In the genomic region with DNA sequence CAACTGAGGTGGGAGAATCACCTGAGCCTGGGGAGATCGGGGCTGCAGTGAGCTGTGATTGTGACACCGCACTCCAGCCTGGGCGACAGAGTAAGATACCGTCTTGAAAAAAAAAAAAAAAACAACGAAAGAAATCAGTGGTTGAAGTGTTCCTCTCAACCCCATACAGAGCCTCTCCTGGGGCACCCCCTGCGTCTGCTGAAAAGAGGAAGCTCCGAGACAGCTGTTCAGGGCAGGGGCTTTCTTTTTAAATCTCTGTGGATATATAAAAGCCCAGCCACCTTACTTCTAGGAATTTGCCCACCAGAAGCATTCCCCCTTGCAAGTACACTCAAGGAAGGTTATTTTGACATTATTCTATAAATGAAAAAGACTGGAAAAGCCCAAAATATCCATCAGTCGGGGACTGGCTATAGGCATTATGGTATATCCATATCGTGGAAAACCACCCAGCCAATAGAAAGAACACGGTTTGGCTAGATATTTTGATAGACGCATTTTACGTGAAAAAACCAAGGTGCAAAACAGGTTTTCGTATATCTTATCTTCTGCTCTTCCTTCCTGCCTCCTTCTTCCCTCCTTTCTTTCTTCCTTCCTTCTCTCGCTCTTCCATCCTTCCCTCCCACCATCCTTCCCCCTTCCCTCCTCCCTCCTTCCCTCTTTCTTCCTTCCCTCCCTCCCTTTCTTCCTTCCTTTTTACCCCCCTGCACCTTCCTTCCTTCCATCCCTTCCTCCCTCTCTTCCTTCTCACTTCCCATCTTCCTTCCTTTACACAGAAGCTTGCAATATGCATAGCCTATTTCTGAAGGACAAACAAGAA, we compare ENCODE assay signal across 2 cellular contexts.
TF ChIP-seq lines count a peak whose summit lies in the region.

No MANE protein-coding gene starts in this region.

TF ChIP-seq in GM12891, 5 proteins besides CTCF, POLR2A, EP300 and RAD21:
- TF ChIP-seq TAF1 (IDR thresholded peaks at IDR 0.05; ENCODE audit: low read depth, low read length) = peak; percentile 50; the same call in 1 of the 2 replicates
- no peak for TF ChIP-seq POLR2AphosphoS5 (IDR thresholded peaks at IDR 0.05; ENCODE audit: low read depth, low read length)
- peak; percentile 89 for TF ChIP-seq SPI1 (IDR thresholded peaks at IDR 0.05; ENCODE audit: low read depth, low read length)
- TF ChIP-seq POU2F2 (IDR thresholded peaks at IDR 0.05; ENCODE audit: low read depth, low read length) = no peak
- TF ChIP-seq PAX5 (IDR thresholded peaks at IDR 0.05; ENCODE audit: insufficient read depth, low read length, severe bottlenecking) = no peak

TF ChIP-seq in GM12878, 131 proteins besides CTCF, POLR2A, EP300 and RAD21 (continues in another document):
- no peak for TF ChIP-seq SIN3A (IDR thresholded peaks at IDR 0.05; ENCODE audit: low read depth, low read length)
- TF ChIP-seq RCOR1 (conservative IDR thresholded peaks at IDR 0.05; ENCODE audit: low read depth, low read length) = no peak
- TF ChIP-seq IKZF2 (IDR thresholded peaks at IDR 0.05) = peak; percentile 66 to 70
- TF ChIP-seq BHLHE40 (IDR thresholded peaks at IDR 0.05; ENCODE audit: borderline replicate concordance in 1 of 2, low read depth in 2 of 2, low read length in 1 of 2) = peak; percentile 28 to 39; a peak in 2 of 4 replicates
- no peak for TF ChIP-seq RBBP5 (conservative IDR thresholded peaks at IDR 0.05)
- no peak for TF ChIP-seq MXI1 (IDR thresholded peaks at IDR 0.05; ENCODE audit: low read depth, low read length)
- peak in 1 of 2 experiments; percentile 13; a peak in 1 of 4 replicates for TF ChIP-seq ETV6 (conservative IDR thresholded peaks at IDR 0.05 in 1 of 2, IDR thresholded peaks at IDR 0.05 in 1 of 2; ENCODE audit: borderline replicate concordance in 1 of 2, low read depth in 1 of 2)
- TF ChIP-seq FOXM1 (IDR thresholded peaks at IDR 0.05; ENCODE audit: low read depth, low read length) = peak; percentile 24; the same call in 1 of the 2 replicates
- peak; percentile 8; the same call in 1 of the 3 replicates for TF ChIP-seq POU2F2 (IDR thresholded peaks at IDR 0.05; ENCODE audit: borderline replicate concordance, low read depth, low read length)
- TF ChIP-seq ZNF217 (IDR thresholded peaks at IDR 0.05) = 0 out of 2 replicates have a peak, but pooled peaks have one; percentile 15
- TF ChIP-seq SIX5 (IDR thresholded peaks at IDR 0.05; ENCODE audit: low read depth, low read length, severe bottlenecking) = no peak
- no peak for TF ChIP-seq NFYA (IDR thresholded peaks at IDR 0.05; ENCODE audit: borderline replicate concordance, low read depth, low read length)
- TF ChIP-seq MEF2A (IDR thresholded peaks at IDR 0.05; ENCODE audit: insufficient read depth, low read depth, low read length) = peak; percentile 54; the same call in 1 of the 2 replicates
- TF ChIP-seq CBX3 (IDR thresholded peaks at IDR 0.05; ENCODE audit: borderline replicate concordance, low read depth) = no peak
- TF ChIP-seq NFIC (IDR thresholded peaks at IDR 0.05; ENCODE audit: low read depth, low read length) = peak; percentile 81
- TF ChIP-seq CBX5 (IDR thresholded peaks at IDR 0.05; ENCODE audit: low read depth) = peak; percentile 82; the same call in 1 of the 2 replicates
- peak; percentile 66 for TF ChIP-seq MEF2B (IDR thresholded peaks at IDR 0.05; ENCODE audit: partially characterized antibody, poor library complexity, severe bottlenecking)
- TF ChIP-seq, protein P1, sequence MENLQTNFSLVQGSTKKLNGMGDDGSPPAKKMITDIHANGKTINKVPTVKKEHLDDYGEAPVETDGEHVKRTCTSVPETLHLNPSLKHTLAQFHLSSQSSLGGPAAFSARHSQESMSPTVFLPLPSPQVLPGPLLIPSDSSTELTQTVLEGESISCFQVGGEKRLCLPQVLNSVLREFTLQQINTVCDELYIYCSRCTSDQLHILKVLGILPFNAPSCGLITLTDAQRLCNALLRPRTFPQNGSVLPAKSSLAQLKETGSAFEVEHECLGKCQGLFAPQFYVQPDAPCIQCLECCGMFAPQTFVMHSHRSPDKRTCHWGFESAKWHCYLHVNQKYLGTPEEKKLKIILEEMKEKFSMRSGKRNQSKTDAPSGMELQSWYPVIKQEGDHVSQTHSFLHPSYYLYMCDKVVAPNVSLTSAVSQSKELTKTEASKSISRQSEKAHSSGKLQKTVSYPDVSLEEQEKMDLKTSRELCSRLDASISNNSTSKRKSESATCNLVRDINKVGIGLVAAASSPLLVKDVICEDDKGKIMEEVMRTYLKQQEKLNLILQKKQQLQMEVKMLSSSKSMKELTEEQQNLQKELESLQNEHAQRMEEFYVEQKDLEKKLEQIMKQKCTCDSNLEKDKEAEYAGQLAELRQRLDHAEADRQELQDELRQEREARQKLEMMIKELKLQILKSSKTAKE (IDR thresholded peaks at IDR 0.05; ENCODE audit: low read depth, poor library complexity, severe bottlenecking) = peak; percentile 77
- TF ChIP-seq RFX5 (IDR thresholded peaks at IDR 0.05; ENCODE audit: low read depth, low read length) = no peak
- no peak for TF ChIP-seq FOS (IDR thresholded peaks at IDR 0.05; ENCODE audit: borderline replicate concordance, extremely low read depth, insufficient read length)
- peak; percentile 59 for TF ChIP-seq MTA2 (IDR thresholded peaks at IDR 0.05; ENCODE audit: low read depth)
- no peak for TF ChIP-seq HCFC1 (IDR thresholded peaks at IDR 0.05; ENCODE audit: low read length)
- TF ChIP-seq BACH1 (IDR thresholded peaks at IDR 0.05; ENCODE audit: borderline replicate concordance) = peak; percentile 28; the same call in 1 of the 2 replicates
- no peak for TF ChIP-seq CEBPB (IDR thresholded peaks at IDR 0.05; ENCODE audit: borderline replicate concordance in 1 of 2, low read depth in 2 of 2, low read length in 2 of 2)
- TF ChIP-seq STAT1 (conservative IDR thresholded peaks at IDR 0.05) = no peak
- TF ChIP-seq BMI1 (IDR thresholded peaks at IDR 0.05; ENCODE audit: borderline replicate concordance) = no peak
- TF ChIP-seq, protein P2, sequence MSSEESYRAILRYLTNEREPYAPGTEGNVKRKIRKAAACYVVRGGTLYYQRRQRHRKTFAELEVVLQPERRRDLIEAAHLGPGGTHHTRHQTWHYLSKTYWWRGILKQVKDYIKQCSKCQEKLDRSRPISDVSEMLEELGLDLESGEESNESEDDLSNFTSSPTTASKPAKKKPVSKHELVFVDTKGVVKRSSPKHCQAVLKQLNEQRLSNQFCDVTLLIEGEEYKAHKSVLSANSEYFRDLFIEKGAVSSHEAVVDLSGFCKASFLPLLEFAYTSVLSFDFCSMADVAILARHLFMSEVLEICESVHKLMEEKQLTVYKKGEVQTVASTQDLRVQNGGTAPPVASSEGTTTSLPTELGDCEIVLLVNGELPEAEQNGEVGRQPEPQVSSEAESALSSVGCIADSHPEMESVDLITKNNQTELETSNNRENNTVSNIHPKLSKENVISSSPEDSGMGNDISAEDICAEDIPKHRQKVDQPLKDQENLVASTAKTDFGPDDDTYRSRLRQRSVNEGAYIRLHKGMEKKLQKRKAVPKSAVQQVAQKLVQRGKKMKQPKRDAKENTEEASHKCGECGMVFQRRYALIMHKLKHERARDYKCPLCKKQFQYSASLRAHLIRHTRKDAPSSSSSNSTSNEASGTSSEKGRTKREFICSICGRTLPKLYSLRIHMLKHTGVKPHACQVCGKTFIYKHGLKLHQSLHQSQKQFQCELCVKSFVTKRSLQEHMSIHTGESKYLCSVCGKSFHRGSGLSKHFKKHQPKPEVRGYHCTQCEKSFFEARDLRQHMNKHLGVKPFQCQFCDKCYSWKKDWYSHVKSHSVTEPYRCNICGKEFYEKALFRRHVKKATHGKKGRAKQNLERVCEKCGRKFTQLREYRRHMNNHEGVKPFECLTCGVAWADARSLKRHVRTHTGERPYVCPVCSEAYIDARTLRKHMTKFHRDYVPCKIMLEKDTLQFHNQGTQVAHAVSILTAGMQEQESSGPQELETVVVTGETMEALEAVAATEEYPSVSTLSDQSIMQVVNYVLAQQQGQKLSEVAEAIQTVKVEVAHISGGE (CRISPR knock-in tag; IDR thresholded peaks at IDR 0.05) = no peak
- peak; percentile 68; the same call in 1 of the 2 replicates for TF ChIP-seq TBL1XR1 (IDR thresholded peaks at IDR 0.05; ENCODE audit: low read depth, low read length)
- TF ChIP-seq CBFB (IDR thresholded peaks at IDR 0.05; ENCODE audit: low read depth) = peak; percentile 31; the same call in 1 of the 2 replicates
- TF ChIP-seq SP1 (IDR thresholded peaks at IDR 0.05; ENCODE audit: low read depth, low read length) = no peak
- TF ChIP-seq RAD51 (IDR thresholded peaks at IDR 0.05) = no peak
- no peak for TF ChIP-seq POLR2AphosphoS5 (IDR thresholded peaks at IDR 0.05; ENCODE audit: low read length)
- no peak for TF ChIP-seq LARP7 (IDR thresholded peaks at IDR 0.05)
- TF ChIP-seq EED (IDR thresholded peaks at IDR 0.05; ENCODE audit: low read depth) = peak; percentile 78
- TF ChIP-seq CREB1 (IDR thresholded peaks at IDR 0.05; ENCODE audit: low read depth) = peak; percentile 43; the same call in 1 of the 2 replicates
- TF ChIP-seq SMAD5 (IDR thresholded peaks at IDR 0.05; ENCODE audit: low read depth) = no peak
- TF ChIP-seq, protein P3, sequence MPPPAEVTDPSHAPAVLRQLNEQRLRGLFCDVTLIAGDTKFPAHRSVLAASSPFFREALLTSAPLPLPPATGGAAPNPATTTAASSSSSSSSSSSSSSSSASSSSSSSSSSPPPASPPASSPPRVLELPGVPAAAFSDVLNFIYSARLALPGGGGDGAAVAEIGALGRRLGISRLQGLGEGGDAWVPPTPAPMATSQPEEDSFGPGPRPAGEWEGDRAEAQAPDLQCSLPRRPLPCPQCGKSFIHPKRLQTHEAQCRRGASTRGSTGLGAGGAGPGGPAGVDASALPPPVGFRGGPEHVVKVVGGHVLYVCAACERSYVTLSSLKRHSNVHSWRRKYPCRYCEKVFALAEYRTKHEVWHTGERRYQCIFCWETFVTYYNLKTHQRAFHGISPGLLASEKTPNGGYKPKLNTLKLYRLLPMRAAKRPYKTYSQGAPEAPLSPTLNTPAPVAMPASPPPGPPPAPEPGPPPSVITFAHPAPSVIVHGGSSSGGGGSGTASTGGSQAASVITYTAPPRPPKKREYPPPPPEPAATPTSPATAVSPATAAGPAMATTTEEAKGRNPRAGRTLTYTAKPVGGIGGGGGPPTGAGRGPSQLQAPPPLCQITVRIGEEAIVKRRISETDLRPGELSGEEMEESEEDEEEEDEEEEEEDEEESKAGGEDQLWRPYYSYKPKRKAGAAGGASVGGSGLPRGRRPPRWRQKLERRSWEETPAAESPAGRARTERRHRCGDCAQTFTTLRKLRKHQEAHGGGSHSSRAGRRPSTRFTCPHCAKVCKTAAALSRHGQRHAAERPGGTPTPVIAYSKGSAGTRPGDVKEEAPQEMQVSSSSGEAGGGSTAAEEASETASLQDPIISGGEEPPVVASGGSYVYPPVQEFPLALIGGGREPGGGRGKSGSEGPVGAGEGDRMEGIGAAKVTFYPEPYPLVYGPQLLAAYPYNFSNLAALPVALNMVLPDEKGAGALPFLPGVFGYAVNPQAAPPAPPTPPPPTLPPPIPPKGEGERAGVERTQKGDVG (CRISPR knock-in tag; IDR thresholded peaks at IDR 0.05) = no peak
- TF ChIP-seq, protein P4, sequence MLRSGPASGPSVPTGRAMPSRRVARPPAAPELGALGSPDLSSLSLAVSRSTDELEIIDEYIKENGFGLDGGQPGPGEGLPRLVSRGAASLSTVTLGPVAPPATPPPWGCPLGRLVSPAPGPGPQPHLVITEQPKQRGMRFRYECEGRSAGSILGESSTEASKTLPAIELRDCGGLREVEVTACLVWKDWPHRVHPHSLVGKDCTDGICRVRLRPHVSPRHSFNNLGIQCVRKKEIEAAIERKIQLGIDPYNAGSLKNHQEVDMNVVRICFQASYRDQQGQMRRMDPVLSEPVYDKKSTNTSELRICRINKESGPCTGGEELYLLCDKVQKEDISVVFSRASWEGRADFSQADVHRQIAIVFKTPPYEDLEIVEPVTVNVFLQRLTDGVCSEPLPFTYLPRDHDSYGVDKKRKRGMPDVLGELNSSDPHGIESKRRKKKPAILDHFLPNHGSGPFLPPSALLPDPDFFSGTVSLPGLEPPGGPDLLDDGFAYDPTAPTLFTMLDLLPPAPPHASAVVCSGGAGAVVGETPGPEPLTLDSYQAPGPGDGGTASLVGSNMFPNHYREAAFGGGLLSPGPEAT (IDR thresholded peaks at IDR 0.05; ENCODE audit: low read depth) = peak; percentile 93
- no peak for TF ChIP-seq KDM1A (IDR thresholded peaks at IDR 0.05; ENCODE audit: borderline replicate concordance)
- TF ChIP-seq NR2C1 (IDR thresholded peaks at IDR 0.05) = no peak
- TF ChIP-seq ELK1 (IDR thresholded peaks at IDR 0.05; ENCODE audit: low read depth, low read length) = no peak
- TF ChIP-seq TCF12 (IDR thresholded peaks at IDR 0.05; ENCODE audit: low read depth, low read length) = peak; percentile 95
- TF ChIP-seq, protein P5, sequence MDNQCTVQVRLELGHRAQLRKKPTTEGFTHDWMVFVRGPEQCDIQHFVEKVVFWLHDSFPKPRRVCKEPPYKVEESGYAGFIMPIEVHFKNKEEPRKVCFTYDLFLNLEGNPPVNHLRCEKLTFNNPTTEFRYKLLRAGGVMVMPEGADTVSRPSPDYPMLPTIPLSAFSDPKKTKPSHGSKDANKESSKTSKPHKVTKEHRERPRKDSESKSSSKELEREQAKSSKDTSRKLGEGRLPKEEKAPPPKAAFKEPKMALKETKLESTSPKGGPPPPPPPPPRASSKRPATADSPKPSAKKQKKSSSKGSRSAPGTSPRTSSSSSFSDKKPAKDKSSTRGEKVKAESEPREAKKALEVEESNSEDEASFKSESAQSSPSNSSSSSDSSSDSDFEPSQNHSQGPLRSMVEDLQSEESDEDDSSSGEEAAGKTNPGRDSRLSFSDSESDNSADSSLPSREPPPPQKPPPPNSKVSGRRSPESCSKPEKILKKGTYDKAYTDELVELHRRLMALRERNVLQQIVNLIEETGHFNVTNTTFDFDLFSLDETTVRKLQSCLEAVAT (IDR thresholded peaks at IDR 0.05) = peak; percentile 33; the same call in 1 of the 2 replicates
- TF ChIP-seq KLF5 (IDR thresholded peaks at IDR 0.05; ENCODE audit: partially characterized antibody) = no peak
- TF ChIP-seq ATF3 (IDR thresholded peaks at IDR 0.05; ENCODE audit: borderline replicate concordance, extremely low read depth, low read depth, low read length) = no peak
- no peak for TF ChIP-seq USF1 (IDR thresholded peaks at IDR 0.05; ENCODE audit: borderline replicate concordance, extremely low read length, insufficient read depth, low read depth, low read length)
